ENCODE assay signal across 2 cellular contexts in the genomic region with DNA sequence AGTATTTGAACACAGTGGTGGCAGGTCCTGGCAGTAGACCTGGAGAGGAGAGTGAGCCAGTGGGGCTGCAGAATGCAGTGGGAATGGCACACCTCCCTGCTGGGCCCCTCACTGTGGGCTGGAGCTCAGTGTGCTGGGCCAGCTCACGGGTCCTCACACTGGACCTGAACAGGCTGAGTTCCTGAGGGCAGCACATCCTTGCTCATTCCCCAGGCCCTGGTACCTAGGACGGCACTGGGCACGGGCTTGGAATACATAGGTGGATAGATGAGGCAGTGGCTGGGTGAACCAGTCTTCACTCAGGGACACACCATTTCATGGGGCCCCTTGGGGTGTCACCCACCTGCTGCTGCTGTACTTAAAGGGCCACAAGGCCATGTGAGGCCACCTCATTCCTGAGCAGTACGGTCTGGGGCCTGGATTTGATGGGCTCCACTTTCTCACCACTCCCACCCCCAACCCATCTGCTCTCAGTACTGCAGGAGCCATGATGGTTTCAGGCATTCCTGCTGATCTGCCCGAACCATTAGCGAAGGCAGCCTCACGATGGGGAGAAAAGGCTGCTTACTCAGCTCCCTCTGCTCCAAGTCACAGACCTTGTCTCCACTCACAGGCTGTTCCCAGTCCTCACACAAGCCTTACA.
A peak's percentile ranks its signal among the peaks of the same experiment; 100 is the strongest.
TF ChIP-seq lines count a peak whose summit lies in the region.

No MANE protein-coding gene starts in this region.

TF ChIP-seq in HepG2, 621 proteins besides CTCF, POLR2A, EP300 and RAD21:
- TF ChIP-seq AGO2 (optimal IDR thresholded peaks at IDR 0.05; ENCODE audit: low read depth, low read length) (peak; percentile 94), RBM22 (optimal IDR thresholded peaks at IDR 0.05; ENCODE audit: low read length) (peak; percentile 69), POLR2G (IDR thresholded peaks at IDR 0.05; ENCODE audit: low read depth, low read length) (peak; percentile 59), FOXK1 (CRISPR knock-in tag; IDR thresholded peaks at IDR 0.05; ENCODE audit: borderline replicate concordance, low read depth) (no peak), PAX8 (CRISPR knock-in tag; IDR thresholded peaks at IDR 0.05; ENCODE audit: borderline replicate concordance) (0 out of 2 replicates have a peak, but pooled peaks have one; percentile 64), CCDC6 (CRISPR knock-in tag; IDR thresholded peaks at IDR 0.05) (peak; percentile 22), POLR2AphosphoS5 (IDR thresholded peaks at IDR 0.05; ENCODE audit: low read depth, low read length) (peak; percentile 5; the same call in 1 of the 2 replicates), JDP2 (CRISPR knock-in tag; IDR thresholded peaks at IDR 0.05; ENCODE audit: borderline replicate concordance) (no peak)
- TF ChIP-seq, protein P1, sequence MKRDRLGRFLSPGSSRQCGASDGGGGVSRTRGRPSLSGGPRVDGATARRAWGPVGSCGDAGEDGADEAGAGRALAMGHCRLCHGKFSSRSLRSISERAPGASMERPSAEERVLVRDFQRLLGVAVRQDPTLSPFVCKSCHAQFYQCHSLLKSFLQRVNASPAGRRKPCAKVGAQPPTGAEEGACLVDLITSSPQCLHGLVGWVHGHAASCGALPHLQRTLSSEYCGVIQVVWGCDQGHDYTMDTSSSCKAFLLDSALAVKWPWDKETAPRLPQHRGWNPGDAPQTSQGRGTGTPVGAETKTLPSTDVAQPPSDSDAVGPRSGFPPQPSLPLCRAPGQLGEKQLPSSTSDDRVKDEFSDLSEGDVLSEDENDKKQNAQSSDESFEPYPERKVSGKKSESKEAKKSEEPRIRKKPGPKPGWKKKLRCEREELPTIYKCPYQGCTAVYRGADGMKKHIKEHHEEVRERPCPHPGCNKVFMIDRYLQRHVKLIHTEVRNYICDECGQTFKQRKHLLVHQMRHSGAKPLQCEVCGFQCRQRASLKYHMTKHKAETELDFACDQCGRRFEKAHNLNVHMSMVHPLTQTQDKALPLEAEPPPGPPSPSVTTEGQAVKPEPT (CRISPR knock-in tag; IDR thresholded peaks at IDR 0.05; ENCODE audit: low read depth), result no peak

TF ChIP-seq in SK-N-SH, 30 proteins besides CTCF, POLR2A, EP300 and RAD21:
- TF ChIP-seq, protein P2, sequence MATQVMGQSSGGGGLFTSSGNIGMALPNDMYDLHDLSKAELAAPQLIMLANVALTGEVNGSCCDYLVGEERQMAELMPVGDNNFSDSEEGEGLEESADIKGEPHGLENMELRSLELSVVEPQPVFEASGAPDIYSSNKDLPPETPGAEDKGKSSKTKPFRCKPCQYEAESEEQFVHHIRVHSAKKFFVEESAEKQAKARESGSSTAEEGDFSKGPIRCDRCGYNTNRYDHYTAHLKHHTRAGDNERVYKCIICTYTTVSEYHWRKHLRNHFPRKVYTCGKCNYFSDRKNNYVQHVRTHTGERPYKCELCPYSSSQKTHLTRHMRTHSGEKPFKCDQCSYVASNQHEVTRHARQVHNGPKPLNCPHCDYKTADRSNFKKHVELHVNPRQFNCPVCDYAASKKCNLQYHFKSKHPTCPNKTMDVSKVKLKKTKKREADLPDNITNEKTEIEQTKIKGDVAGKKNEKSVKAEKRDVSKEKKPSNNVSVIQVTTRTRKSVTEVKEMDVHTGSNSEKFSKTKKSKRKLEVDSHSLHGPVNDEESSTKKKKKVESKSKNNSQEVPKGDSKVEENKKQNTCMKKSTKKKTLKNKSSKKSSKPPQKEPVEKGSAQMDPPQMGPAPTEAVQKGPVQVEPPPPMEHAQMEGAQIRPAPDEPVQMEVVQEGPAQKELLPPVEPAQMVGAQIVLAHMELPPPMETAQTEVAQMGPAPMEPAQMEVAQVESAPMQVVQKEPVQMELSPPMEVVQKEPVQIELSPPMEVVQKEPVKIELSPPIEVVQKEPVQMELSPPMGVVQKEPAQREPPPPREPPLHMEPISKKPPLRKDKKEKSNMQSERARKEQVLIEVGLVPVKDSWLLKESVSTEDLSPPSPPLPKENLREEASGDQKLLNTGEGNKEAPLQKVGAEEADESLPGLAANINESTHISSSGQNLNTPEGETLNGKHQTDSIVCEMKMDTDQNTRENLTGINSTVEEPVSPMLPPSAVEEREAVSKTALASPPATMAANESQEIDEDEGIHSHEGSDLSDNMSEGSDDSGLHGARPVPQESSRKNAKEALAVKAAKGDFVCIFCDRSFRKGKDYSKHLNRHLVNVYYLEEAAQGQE (IDR thresholded peaks at IDR 0.05; ENCODE audit: low read depth, low read length), result no peak
- TF ChIP-seq, protein P3, sequence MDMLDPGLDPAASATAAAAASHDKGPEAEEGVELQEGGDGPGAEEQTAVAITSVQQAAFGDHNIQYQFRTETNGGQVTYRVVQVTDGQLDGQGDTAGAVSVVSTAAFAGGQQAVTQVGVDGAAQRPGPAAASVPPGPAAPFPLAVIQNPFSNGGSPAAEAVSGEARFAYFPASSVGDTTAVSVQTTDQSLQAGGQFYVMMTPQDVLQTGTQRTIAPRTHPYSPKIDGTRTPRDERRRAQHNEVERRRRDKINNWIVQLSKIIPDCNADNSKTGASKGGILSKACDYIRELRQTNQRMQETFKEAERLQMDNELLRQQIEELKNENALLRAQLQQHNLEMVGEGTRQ (IDR thresholded peaks at IDR 0.05; ENCODE audit: borderline replicate concordance, low read depth, low read length), result no peak
